28 cellular contexts compared by ENCODE assay signal in the genomic region with DNA sequence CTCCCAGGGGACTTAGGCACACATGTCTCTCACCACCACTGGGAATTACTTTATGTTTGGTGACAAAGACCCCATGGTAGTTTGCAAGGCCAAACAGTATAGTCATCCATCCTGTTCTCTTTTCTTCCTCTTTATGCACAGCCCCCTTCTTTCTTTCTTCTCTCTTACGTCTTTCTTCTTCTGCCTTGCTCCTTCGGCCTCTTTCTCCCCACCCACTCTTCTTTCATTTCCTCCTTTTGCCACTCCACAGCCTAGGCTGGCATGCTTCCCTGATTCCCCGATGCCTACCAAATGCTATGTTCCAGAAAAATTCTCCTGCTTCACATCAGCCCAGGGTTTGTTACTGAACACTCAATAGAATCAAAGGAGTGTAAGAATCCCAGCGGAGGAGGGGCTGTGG.
A peak's percentile ranks its signal among the peaks of the same experiment; 100 is the strongest.
DNase-seq lines count a peak whose midpoint lies in the region; ATAC-seq and TF ChIP-seq lines count a peak whose summit lies in the region.
"Had no signal": no experiment of that assay in that cellular context is flagged by ENCODE, and none has a peak within 500 bp of the region (broad histone marks: within the 10 kb centered on the region; RNA-seq: fewer than 3 reads in every experiment).

No MANE protein-coding gene starts in this region.

- H3K27ac ChIP-seq in BLaER1 treated with 17β-estradiol and CSF1 and Interleukin-3, amounts not matched to agents 10 nM and 100 nM = peak overlapping the region in 10 of 11 experiments; percentile 8 to 79 (median 66); a peak in 18 of 22 replicates
- H3K27ac ChIP-seq: SK-N-MC, upper lobe of left lung had no signal

- H3K4me1 ChIP-seq in BLaER1 treated with 17β-estradiol and CSF1 and Interleukin-3, amounts not matched to agents 10 nM and 100 nM = peaks cover 0 to 31% (median 20%) of the 10 kb centered on the region in 10 experiments; a peak in 17 of 20 replicates

- H3K4me2 ChIP-seq in BLaER1 treated with 17β-estradiol and CSF1 and Interleukin-3, amounts not matched to agents 10 nM and 100 nM = peak overlapping the region in 10 of 11 experiments; percentile 29 to 80 (median 72); a peak in 18 of 22 replicates

- no peak for TF ChIP-seq CTCF in NB4 (IDR thresholded peaks at IDR 0.05; ENCODE audit: low read depth, low read length)
- no peak for TF ChIP-seq CTCF in osteocyte (IDR thresholded peaks at IDR 0.05)

- DNase-seq in NB4 (ENCODE audit: low read depth) (peak; percentile 40), osteocyte (ENCODE audit: extremely low spot score, unreplicated experiment) (peak; percentile 44), NCI-H526 treated with DMSO at 0.1 percent for 48 hours (lab: John Stamatoyannopoulos, UW) (no peak), KG1 (lab: John Stamatoyannopoulos, UW) (no peak)
- no peak for DNase-seq in activated naive CD8-positive, alpha-beta T cell treated with anti-CD3 and anti-CD28 coated beads, Interleukin-2, amount 50 U/mL, for 24 hours
- DNase-seq in activated CD4-positive, alpha-beta T cell treated with anti-CD3 and anti-CD28 coated beads for 1 hour = no peak
- DNase-seq: activated CD4-positive, CD25-positive, alpha-beta regulatory T cell treated with anti-CD3 and anti-CD28 coated beads, Interleukin-2, amount 50 U/mL, for 72 hours; activated CD8-positive, alpha-beta memory T cell treated with anti-CD3 and anti-CD28 coated beads, Interleukin-2, amount 50 U/mL, for 48 hours; activated CD8-positive, alpha-beta T cell treated with anti-CD3 and anti-CD28 coated beads for 36 hours; activated naive CD4-positive, alpha-beta T cell treated with Interleukin-2 at 50 U/mL for 16 hours; CD8-positive, alpha-beta T cell; glutamatergic neuron; naive thymus-derived CD4-positive, alpha-beta T cell; NCI-H1436; NCI-H446; NCI-H82; stimulated activated CD4-positive, alpha-beta T cell treated with anti-CD3 and anti-CD28 coated beads, Interleukin-15, amount 100 ng/mL, for 24 hours; stimulated activated CD4-positive, alpha-beta T cell treated with anti-CD3 and anti-CD28 coated beads, Interleukin-4, amount 100 ng/mL, for 4 hours had no signal

- no peaks in the 10 kb centered on the region for H3K27me3 ChIP-seq in BLaER1 treated with 17β-estradiol and CSF1 and Interleukin-3, amounts not matched to agents 10 nM and 100 nM
- H3K27me3 ChIP-seq: upper lobe of left lung had no signal

- no peaks in the 10 kb centered on the region for H3K27me3 Mint-ChIP-seq in dendritic cell treated with granulocyte-macrophage colony-stimulating factor and Interleukin-4, amounts not matched to agents 40 ng/mL and 50 ng/mL, for 4 days
- peaks cover 39% of the 10 kb centered on the region for H3K27me3 Mint-ChIP-seq in osteocyte (ENCODE audit: unreplicated experiment)
- H3K27me3 Mint-ChIP-seq in activated naive CD8-positive, alpha-beta T cell treated with anti-CD3 and anti-CD28 coated beads, Interleukin-2, amount 50 U/mL, for 24 hours = peaks cover 2% of the 10 kb centered on the region
- H3K27me3 Mint-ChIP-seq: central memory CD8-positive, alpha-beta T cell had no signal

- no peaks in the 10 kb centered on the region for H3K36me3 ChIP-seq in BLaER1 treated with 17β-estradiol and CSF1 and Interleukin-3, amounts not matched to agents 10 nM and 100 nM
- H3K36me3 ChIP-seq: upper lobe of left lung had no signal

- no peak for ATAC-seq in activated naive CD8-positive, alpha-beta T cell treated with anti-CD3 and anti-CD28 coated beads, Interleukin-2, amount 50 U/mL, for 24 hours
- ATAC-seq: activated CD8-positive, alpha-beta T cell treated with anti-CD3 and anti-CD28 coated beads for 36 hours; CD8-positive, alpha-beta T cell; esophagus mucosa; K562; left lobe of liver; naive thymus-derived CD4-positive, alpha-beta T cell had no signal

- H4K20me1 ChIP-seq in BLaER1 treated with 17β-estradiol and CSF1 and Interleukin-3, amounts not matched to agents 10 nM and 100 nM = no peaks in the 10 kb centered on the region

- H3K9me3 Mint-ChIP-seq in dendritic cell treated with granulocyte-macrophage colony-stimulating factor and Interleukin-4, amounts not matched to agents 40 ng/mL and 50 ng/mL, for 4 days = no peaks in the 10 kb centered on the region
- H3K9me3 Mint-ChIP-seq in osteocyte (ENCODE audit: unreplicated experiment) = peaks cover 8% of the 10 kb centered on the region
- H3K9me3 Mint-ChIP-seq in activated naive CD8-positive, alpha-beta T cell treated with anti-CD3 and anti-CD28 coated beads, Interleukin-2, amount 50 U/mL, for 24 hours = no peaks in the 10 kb centered on the region
- H3K9me3 Mint-ChIP-seq: CD8-positive, alpha-beta T cell had no signal

- H3K4me3 ChIP-seq in BLaER1 treated with 17β-estradiol and CSF1 and Interleukin-3, amounts not matched to agents 10 nM and 100 nM = no peak overlapping the region
- H3K4me3 ChIP-seq in NB4 (ENCODE audit: low read depth, low read length) = no peak overlapping the region
- H3K4me3 ChIP-seq: K562, SK-N-MC, upper lobe of left lung had no signal

- peaks cover 0 to 15% (median 0%) of the 10 kb centered on the region in 11 experiments; a peak in 3 of 22 replicates for H3K9me3 ChIP-seq in BLaER1 treated with 17β-estradiol and CSF1 and Interleukin-3, amounts not matched to agents 10 nM and 100 nM (replicated peaks in 1 of 11)
- H3K9me3 ChIP-seq: upper lobe of left lung had no signal

- H3K27ac Mint-ChIP-seq in dendritic cell treated with granulocyte-macrophage colony-stimulating factor and Interleukin-4, amounts not matched to agents 40 ng/mL and 50 ng/mL, for 4 days = peak overlapping the region; percentile 52
- no peak overlapping the region for H3K27ac Mint-ChIP-seq in osteocyte (ENCODE audit: unreplicated experiment)
- no peak overlapping the region for H3K27ac Mint-ChIP-seq in activated naive CD8-positive, alpha-beta T cell treated with anti-CD3 and anti-CD28 coated beads, Interleukin-2, amount 50 U/mL, for 24 hours
- H3K27ac Mint-ChIP-seq: activated CD8-positive, alpha-beta T cell treated with anti-CD3 and anti-CD28 coated beads for 36 hours; activated T-helper 1 cell treated with anti-CD3 and anti-CD28 coated beads, Interleukin-12 subunit alpha, Interleukin-12 subunit beta, Interleukin-2, Interleukin-4 antibody, amounts not matched to agents 30 ng/mL and 10 ng/mL and 1 ng/mL, durations not matched to agents 14 hours and 24 hours and 36 hours; CD8-positive, alpha-beta T cell; T-helper 1 cell treated with Interleukin-12 subunit alpha and Interleukin-12 subunit beta and Interleukin-4 antibody, amounts not matched to agents 30 μg/mL and 1 μg/mL, for 36 hours had no signal

- H3K4me3 Mint-ChIP-seq in dendritic cell treated with granulocyte-macrophage colony-stimulating factor and Interleukin-4, amounts not matched to agents 40 ng/mL and 50 ng/mL, for 4 days = no peak overlapping the region
- H3K4me3 Mint-ChIP-seq in osteocyte (ENCODE audit: unreplicated experiment) = no peak overlapping the region
- no peak overlapping the region for H3K4me3 Mint-ChIP-seq in activated naive CD8-positive, alpha-beta T cell treated with anti-CD3 and anti-CD28 coated beads, Interleukin-2, amount 50 U/mL, for 24 hours
- H3K4me3 Mint-ChIP-seq: activated CD8-positive, alpha-beta T cell treated with anti-CD3 and anti-CD28 coated beads for 36 hours; activated T-helper 1 cell treated with anti-CD3 and anti-CD28 coated beads, Interleukin-12 subunit alpha, Interleukin-12 subunit beta, Interleukin-2, Interleukin-4 antibody, amounts not matched to agents 30 ng/mL and 10 ng/mL and 1 ng/mL, durations not matched to agents 14 hours and 24 hours and 36 hours; CD8-positive, alpha-beta T cell; central memory CD8-positive, alpha-beta T cell; naive thymus-derived CD4-positive, alpha-beta T cell; T-helper 1 cell treated with Interleukin-12 subunit alpha and Interleukin-12 subunit beta and Interleukin-4 antibody, amounts not matched to agents 30 μg/mL and 1 μg/mL, for 36 hours had no signal

- H3K9ac ChIP-seq in BLaER1 treated with 17β-estradiol and CSF1 and Interleukin-3, amounts not matched to agents 10 nM and 100 nM = peak overlapping the region in 4 of 11 experiments; percentile 25 to 51 (median 38); a peak in 6 of 22 replicates

- H3K36me3 Mint-ChIP-seq in dendritic cell treated with granulocyte-macrophage colony-stimulating factor and Interleukin-4, amounts not matched to agents 40 ng/mL and 50 ng/mL, for 4 days (ENCODE audit: low read depth) = no peaks in the 10 kb centered on the region
- H3K36me3 Mint-ChIP-seq in osteocyte (ENCODE audit: unreplicated experiment) = no peaks in the 10 kb centered on the region
- no peaks in the 10 kb centered on the region for H3K36me3 Mint-ChIP-seq in activated naive CD8-positive, alpha-beta T cell treated with anti-CD3 and anti-CD28 coated beads, Interleukin-2, amount 50 U/mL, for 24 hours (ENCODE audit: low read depth)
- H3K36me3 Mint-ChIP-seq: CD8-positive, alpha-beta T cell had no signal

- H3K4me1 Mint-ChIP-seq in dendritic cell treated with granulocyte-macrophage colony-stimulating factor and Interleukin-4, amounts not matched to agents 40 ng/mL and 50 ng/mL, for 4 days (ENCODE audit: low read depth) = peaks cover 11% of the 10 kb centered on the region
- H3K4me1 Mint-ChIP-seq in osteocyte (ENCODE audit: unreplicated experiment) = no peaks in the 10 kb centered on the region
- no peaks in the 10 kb centered on the region for H3K4me1 Mint-ChIP-seq in activated naive CD8-positive, alpha-beta T cell treated with anti-CD3 and anti-CD28 coated beads, Interleukin-2, amount 50 U/mL, for 24 hours
- H3K4me1 Mint-ChIP-seq: central memory CD8-positive, alpha-beta T cell had no signal

- intact Hi-C loops in dendritic cell treated with granulocyte-macrophage colony-stimulating factor and Interleukin-4, amounts not matched to agents 40 ng/mL and 50 ng/mL, for 4 days (cut with micrococcal nuclease) = no loop called here

- no peak for TF ChIP-seq POLR2A in NB4 (IDR thresholded peaks at IDR 0.05; ENCODE audit: extremely low read depth, insufficient read length)

Comparison
In these comparisons a context has a peak if more than half of its experiments do, and no peak if none do; other contexts are left out.
1. DNase-seq: peak in NB4 (single experiment) and osteocyte (single experiment); none in NCI-H526 treated with DMSO at 0.1 percent for 48 hours (single experiment), KG1 (single experiment), activated naive CD8-positive, alpha-beta T cell treated with anti-CD3 and anti-CD28 coated beads, Interleukin-2, amount 50 U/mL, for 24 hours (single experiment) and activated CD4-positive, alpha-beta T cell treated with anti-CD3 and anti-CD28 coated beads for 1 hour (single experiment).